Comparison of ENCODE assay signal across 9 cellular contexts in the genomic region with DNA sequence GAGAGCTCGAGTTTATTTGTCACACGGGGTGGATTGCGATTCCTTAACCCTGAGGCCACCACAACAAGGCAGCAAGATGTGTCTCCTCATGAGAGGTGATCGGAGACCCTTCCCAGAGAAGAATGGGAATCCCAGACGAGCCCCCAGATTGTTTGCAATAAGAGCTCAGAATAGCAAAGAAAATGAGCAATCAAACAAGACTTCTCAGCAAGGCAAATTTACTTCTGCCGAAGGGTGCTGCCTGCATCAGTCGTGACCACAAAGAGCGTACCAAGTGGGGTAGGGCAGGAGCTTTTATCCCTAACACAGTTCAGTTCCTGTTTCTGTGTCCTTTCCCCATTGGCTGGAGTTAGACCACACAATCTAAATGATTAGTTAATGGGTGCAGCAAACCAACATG.
"Had no signal": no experiment of that assay in that cellular context is flagged by ENCODE, and none has a peak within 500 bp of the region (broad histone marks: within the 10 kb centered on the region; RNA-seq: fewer than 3 reads in every experiment).

No MANE protein-coding gene starts in this region.

- H3K27ac ChIP-seq: GM23248, HL-60 had no signal

- H3K4me3 ChIP-seq: GM23248 had no signal

- ATAC-seq: HepG2 had no signal

- DNase-seq: GM23248, H9, HCEC 1CT, HFFc6, KBM-7 had no signal

- FAIRE-seq: H1, H54, HepG2 had no signal

- H3K9ac ChIP-seq: GM23248 had no signal
